ENCODE assay signal across 8 cellular contexts in the genomic region with DNA sequence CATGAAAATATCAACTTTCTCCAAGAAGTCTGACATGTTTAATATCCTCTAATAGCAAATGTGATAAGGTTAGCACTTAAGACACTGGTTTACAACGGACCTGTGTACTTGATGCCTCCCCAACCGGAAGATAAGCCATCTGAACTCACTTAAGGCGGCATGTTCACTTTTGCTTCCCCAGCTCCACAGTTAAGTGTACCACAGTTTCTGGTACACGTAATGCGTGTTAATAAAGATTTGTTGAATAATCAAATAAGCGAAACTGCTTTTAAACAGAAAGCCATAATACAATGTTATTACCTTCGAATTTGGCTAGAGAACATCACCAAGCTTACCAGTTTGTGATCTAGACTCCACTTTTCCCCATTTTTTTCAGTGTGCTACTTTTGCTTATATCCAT. TPM values are rescaled to one million over a fixed set of nuclear protein-coding genes. Genes with fewer than 3 reads are reported as not detected.
DNase-seq lines count a peak whose midpoint lies in the region; ATAC-seq and TF ChIP-seq lines count a peak whose summit lies in the region.

No MANE protein-coding gene starts in this region.

- H3K27me3 ChIP-seq in right atrium auricular region, result no peaks in the 10 kb centered on the region
- H3K27me3 ChIP-seq in left lung, result no peaks in the 10 kb centered on the region
- H3K27me3 ChIP-seq in vagina, result no peaks in the 10 kb centered on the region

- intact Hi-C loops in Right ventricle myocardium inferior (cut with DNase I) (loop anchor here (5.0 to 10.0 kb wide), 2 partner anchors 500 to 682 kb away; partner anchors contain the start of gene MTIF3), left lung (cut with DNase I) (no loop called here), vagina (cut with DNase I) (no loop called here)

- DNase-seq in right atrium auricular region (ENCODE audit: low spot score) (no peak), Right ventricle myocardium inferior (ENCODE audit: missing footprints) (no peak), left lung (no peak), vagina (ENCODE audit: extremely low spot score in 2 of 2) (no peak), NCI-H2029 treated with DMSO at 0.1 percent for 48 hours (lab: John Stamatoyannopoulos, UW) (no peak), ecto neural progenitor cell (ENCODE audit: low spot score) (no peak)
- no peak for DNase-seq in stimulated activated CD4-positive, alpha-beta T cell treated with anti-CD3 and anti-CD28 coated beads, Interleukin-2, amount 100 ng/mL, for 48 hours

- no peak for ATAC-seq in Right ventricle myocardium inferior
- no peak for ATAC-seq in activated T-helper 17 cell treated with anti-CD3 and anti-CD28 coated beads, Interleukin-2, amount 50 U/mL, for 72 hours (replicated peaks)
- no peak for ATAC-seq in left lung

- peaks cover 7% of the 10 kb centered on the region for H3K36me3 Mint-ChIP-seq in activated T-helper 17 cell treated with anti-CD3 and anti-CD28 coated beads, Interleukin-2, amount 50 U/mL, for 72 hours (ENCODE audit: low read depth)

- no peaks in the 10 kb centered on the region for H3K27me3 Mint-ChIP-seq in activated T-helper 17 cell treated with anti-CD3 and anti-CD28 coated beads, Interleukin-2, amount 50 U/mL, for 72 hours

- no peak for TF ChIP-seq POLR2A in vagina (IDR thresholded peaks at IDR 0.05)

- TF ChIP-seq CTCF in right atrium auricular region (IDR thresholded peaks at IDR 0.05) (no peak), left lung (IDR thresholded peaks at IDR 0.05) (no peak), vagina (IDR thresholded peaks at IDR 0.05) (no peak)

- H3K4me3 Mint-ChIP-seq in activated T-helper 17 cell treated with anti-CD3 and anti-CD28 coated beads, Interleukin-2, amount 50 U/mL, for 72 hours, result peak overlapping the region; percentile 93

- no peaks in the 10 kb centered on the region for H3K9me3 Mint-ChIP-seq in activated T-helper 17 cell treated with anti-CD3 and anti-CD28 coated beads, Interleukin-2, amount 50 U/mL, for 72 hours

- H3K36me3 ChIP-seq in right atrium auricular region (no peaks in the 10 kb centered on the region), left lung (no peaks in the 10 kb centered on the region), vagina (no peaks in the 10 kb centered on the region)

- peak overlapping the region; percentile 85 to 98 for H3K4me3 ChIP-seq in right atrium auricular region
- H3K4me3 ChIP-seq in left lung, result peak overlapping the region; percentile 95 to 96
- H3K4me3 ChIP-seq in vagina, result peak overlapping the region in 1 of 2 donors; percentile 73

- H3K27ac Mint-ChIP-seq in activated T-helper 17 cell treated with anti-CD3 and anti-CD28 coated beads, Interleukin-2, amount 50 U/mL, for 72 hours, result peak overlapping the region; percentile 97

- peaks cover 23% of the 10 kb centered on the region for H3K4me1 Mint-ChIP-seq in activated T-helper 17 cell treated with anti-CD3 and anti-CD28 coated beads, Interleukin-2, amount 50 U/mL, for 72 hours

- H3K9me3 ChIP-seq in right atrium auricular region, result no peaks in the 10 kb centered on the region
- H3K9me3 ChIP-seq in left lung, result no peaks in the 10 kb centered on the region
- no peaks in the 10 kb centered on the region for H3K9me3 ChIP-seq in vagina

- H3K27ac ChIP-seq in right atrium auricular region (no peak overlapping the region), left lung (no peak overlapping the region), vagina (peak overlapping the region; percentile 94)

- H3K4me1 ChIP-seq in right atrium auricular region (peaks cover 0 to 20% of the 10 kb centered on the region in 2 donors), left lung (peaks cover 14 to 34% of the 10 kb centered on the region in 2 donors), vagina (peaks cover 26% of the 10 kb centered on the region)

RNA-seq across cellular contexts. Expression of gene PAN3, which starts 1.4 kb away (rescaled TPM):
- total RNA-seq in right atrium auricular region, result 10 to 100 TPM in 1 of 2 donors, 1 to 10 TPM in 1; 8.7 to 12.0 TPM
- 8.7 TPM for total RNA-seq in Right ventricle myocardium inferior
- 10 to 100 TPM; 28.5 to 35.6 TPM for total RNA-seq in activated T-helper 17 cell treated with anti-CD3 and anti-CD28 coated beads, Interleukin-2, amount 50 U/mL, for 72 hours
- total RNA-seq in left lung, result 10 to 100 TPM; 24.1 to 30.5 TPM
- total RNA-seq in vagina, result 36.1 TPM

RNA-seq across cellular contexts. Expression of gene FLT3, which starts 36.5 kb away (rescaled TPM):
- total RNA-seq in right atrium auricular region (under 1 TPM; 0.12 to 0.26 TPM), Right ventricle myocardium inferior (not detected), left lung (1 to 10 TPM in 1 of 2 donors, under 1 TPM in 1; 0.90 to 1.9 TPM), vagina (not detected)
- not detected for total RNA-seq in activated T-helper 17 cell treated with anti-CD3 and anti-CD28 coated beads, Interleukin-2, amount 50 U/mL, for 72 hours
